Comparison of ENCODE assay signal across 20 cellular contexts in genomic region chr11:44973634-44974401, GRCh38. TPM values are rescaled to one million over a fixed set of nuclear protein-coding genes. Genes with fewer than 3 reads are reported as not detected.
A peak's percentile ranks its signal among the peaks of the same experiment; 100 is the strongest.
DNase-seq lines count a peak whose midpoint lies in the region; ATAC-seq and TF ChIP-seq lines count a peak whose summit lies in the region.
"Had no signal": no experiment of that assay in that cellular context is flagged by ENCODE, and none has a peak within 500 bp of the region (broad histone marks: within the 10 kb centered on the region; RNA-seq: fewer than 3 reads in every experiment).

No MANE protein-coding gene starts in this region.

- H2AFZ ChIP-seq in H9 (ENCODE audit: low read length): no peak overlapping the region

- no peak overlapping the region for H2BK12ac ChIP-seq in H9 (ENCODE audit: insufficient read length, low read depth, low read length)

- no peak for TF ChIP-seq CTCF in H9 (conservative IDR thresholded peaks at IDR 0.05)
- TF ChIP-seq CTCF in brain (conservative IDR thresholded peaks at IDR 0.05): no peak
- no peak for TF ChIP-seq CTCF in neural crest cell (conservative IDR thresholded peaks at IDR 0.05)
- no peak for TF ChIP-seq CTCF in Calu3 (IDR thresholded peaks at IDR 0.05; ENCODE audit: unreplicated experiment)

- H3K4me1 Mint-ChIP-seq in H9 (peaks cover 34 to 39% of the 10 kb centered on the region in 2 experiments), brain (peaks cover 40% of the 10 kb centered on the region), neural crest cell (peaks cover 36% of the 10 kb centered on the region), Calu3 (ENCODE audit: low read depth, unreplicated experiment) (no peaks in the 10 kb centered on the region)
- H3K4me1 Mint-ChIP-seq: activated naive CD4-positive, alpha-beta T cell treated with anti-CD3 and anti-CD28 coated beads, Interleukin-2, amount 50 U/mL, for 24 hours had no signal

- H3K56ac ChIP-seq in H9 (ENCODE audit: insufficient read length, low read depth, low read length): no peak overlapping the region

- intact Hi-C loops in Calu3 (cut with micrococcal nuclease; ENCODE audit: unreplicated experiment): no loop called here

- no peak overlapping the region for H2BK15ac ChIP-seq in H9 (ENCODE audit: low read depth, low read length)

- no peak overlapping the region for H4K5ac ChIP-seq in H9 (ENCODE audit: insufficient read length, low read depth, low read length)

- no peaks in the 10 kb centered on the region for H3K9me3 ChIP-seq in H9 (ENCODE audit: control insufficient read depth, low read depth, low read length)
- H3K9me3 ChIP-seq: body of pancreas, spleen, upper lobe of right lung had no signal

- no peaks in the 10 kb centered on the region for H3K79me1 ChIP-seq in H9 (ENCODE audit: insufficient read depth, low read depth, low read length, poor library complexity, severe bottlenecking)

- peaks cover 2% of the 10 kb centered on the region; the same call in 1 of the 2 replicates for H3K27me3 ChIP-seq in H9 (ENCODE audit: insufficient read depth, low read length)
- H3K27me3 ChIP-seq: body of pancreas, spleen, upper lobe of right lung had no signal

- no peak overlapping the region for H3K4me2 ChIP-seq in H9 (ENCODE audit: insufficient read depth, insufficient read length, low read length)

- H2BK20ac ChIP-seq in H9 (ENCODE audit: low read depth, low read length, poor library complexity, severe bottlenecking): no peak overlapping the region

- H3K27me3 Mint-ChIP-seq in H9 (ENCODE audit: low read depth) (peaks cover 3% of the 10 kb centered on the region; the same call in 1 of the 2 replicates), brain (no peaks in the 10 kb centered on the region), neural crest cell (ENCODE audit: low read depth) (no peaks in the 10 kb centered on the region), Calu3 (ENCODE audit: unreplicated experiment) (peaks cover 15% of the 10 kb centered on the region)
- H3K27me3 Mint-ChIP-seq: activated naive CD4-positive, alpha-beta T cell treated with anti-CD3 and anti-CD28 coated beads, Interleukin-2, amount 50 U/mL, for 24 hours had no signal

- no peak overlapping the region for H3K23ac ChIP-seq in H9 (ENCODE audit: insufficient read length, low read depth, low read length)

- no peak overlapping the region for H4K8ac ChIP-seq in H9 (replicated peaks; ENCODE audit: insufficient read length, low read depth, low read length)

- H2AK5ac ChIP-seq in H9 (ENCODE audit: insufficient read length, low read length): no peak overlapping the region

- H3K27ac ChIP-seq in H9 (ENCODE audit: insufficient read length, low read depth, low read length): no peak overlapping the region
- H3K27ac ChIP-seq: body of pancreas, spleen, upper lobe of right lung had no signal

- H4K91ac ChIP-seq in H9 (ENCODE audit: insufficient read length, low read depth, low read length): no peak overlapping the region

- WGBS in H9 (ENCODE audit: extremely low coverage, insufficient read length, low lambda C conversion rate): no CpG with 5 or more reads among the region's 13 CpGs

- BruUV-seq in Calu3 (replicated peaks; lab: Mats Ljungman, UMichigan): no TSS peak

- no peak overlapping the region for H2BK120ac ChIP-seq in H9 (ENCODE audit: low read depth, low read length, poor library complexity, severe bottlenecking)

- H3K79me2 ChIP-seq in H9 (ENCODE audit: insufficient read depth, low read length): no peaks in the 10 kb centered on the region

- DNase-seq in NCI-H146 (lab: John Stamatoyannopoulos, UW) (peak; percentile 69), NCI-H146 treated with DMSO at 0.1 percent for 48 hours (lab: John Stamatoyannopoulos, UW; ENCODE audit: unreplicated experiment) (no peak), H9 (no peak), neural crest cell (ENCODE audit: low read depth, low spot score) (no peak), Calu3 (no peak), occipital lobe (lab: John Stamatoyannopoulos, UW) (no peak)
- DNase-seq: activated CD4-positive, alpha-beta memory T cell treated with anti-CD3 and anti-CD28 coated beads, Interleukin-2, amount 10 ng/mL, durations not matched to agents 7 days and 5 days; activated CD4-positive, CD25-positive, alpha-beta regulatory T cell; activated T-cell treated with anti-CD3 and anti-CD28 coated beads, Interleukin-2, amount 50 U/mL, for 48 hours; body of pancreas; GF-D8; left cardiac atrium; NCI-H2029 treated with DMSO at 0.1 percent for 48 hours; NCI-H510A treated with DMSO at 0.1 percent for 48 hours; spleen; T-helper 9 cell; upper lobe of right lung had no signal

- H3K14ac ChIP-seq in H9 (ENCODE audit: insufficient read depth, low read length): 0 out of 2 replicates have a peak overlapping the region, but pooled peaks have one; percentile 31

- H3K27ac Mint-ChIP-seq in H9 (peak overlapping the region in 1 of 3 experiments; percentile 66; a peak in 3 of 7 replicates), brain (peak overlapping the region in 4 of 5 experiments; percentile 43 to 96 (median 92)), neural crest cell (ENCODE audit: unreplicated experiment) (peak overlapping the region; percentile 86), Calu3 (ENCODE audit: unreplicated experiment) (no peak overlapping the region)
- H3K27ac Mint-ChIP-seq: activated CD4-positive, alpha-beta memory T cell treated with anti-CD3 and anti-CD28 coated beads, Interleukin-2, amount 10 ng/mL, durations not matched to agents 7 days and 5 days; activated naive CD4-positive, alpha-beta T cell treated with anti-CD3 and anti-CD28 coated beads, Interleukin-2, amount 50 U/mL, for 24 hours had no signal

- CTCF ChIA-PET in Calu3 (lab: Charles Lee): no interaction called here

- H4K20me1 ChIP-seq in H9 (ENCODE audit: control insufficient read depth, insufficient read depth, insufficient read length): no peaks in the 10 kb centered on the region

- no peaks in the 10 kb centered on the region; the same call in 1 of the 2 replicates for H3K4me1 ChIP-seq in H9 (ENCODE audit: insufficient read depth, low read length)

- H3T11ph ChIP-seq in H9 (ENCODE audit: low read length): no peak overlapping the region

- no peak overlapping the region for H3K4me3 Mint-ChIP-seq in H9
- H3K4me3 Mint-ChIP-seq in brain: peak overlapping the region in 1 of 5 experiments; percentile 14
- H3K4me3 Mint-ChIP-seq in neural crest cell: no peak overlapping the region
- no peak overlapping the region for H3K4me3 Mint-ChIP-seq in Calu3 (ENCODE audit: low read depth, unreplicated experiment)
- H3K4me3 Mint-ChIP-seq: activated CD4-positive, alpha-beta memory T cell treated with anti-CD3 and anti-CD28 coated beads, Interleukin-2, amount 10 ng/mL, durations not matched to agents 7 days and 5 days; activated naive CD4-positive, alpha-beta T cell treated with anti-CD3 and anti-CD28 coated beads, Interleukin-2, amount 50 U/mL, for 24 hours had no signal

- H3K9me3 Mint-ChIP-seq in H9 (no peaks in the 10 kb centered on the region), brain (peaks cover 0 to 3% (median 0%) of the 10 kb centered on the region in 5 experiments), neural crest cell (no peaks in the 10 kb centered on the region), Calu3 (ENCODE audit: low read depth, unreplicated experiment) (no peaks in the 10 kb centered on the region)
- H3K9me3 Mint-ChIP-seq: activated CD4-positive, alpha-beta memory T cell treated with anti-CD3 and anti-CD28 coated beads, Interleukin-2, amount 10 ng/mL, durations not matched to agents 7 days and 5 days; activated naive CD4-positive, alpha-beta T cell treated with anti-CD3 and anti-CD28 coated beads, Interleukin-2, amount 50 U/mL, for 24 hours had no signal

- H3K4ac ChIP-seq in H9 (ENCODE audit: low read depth, low read length): no peak overlapping the region

- H3K23me2 ChIP-seq in H9 (ENCODE audit: insufficient read length, low read depth, low read length, poor library complexity, severe bottlenecking): no peaks in the 10 kb centered on the region

- H3K9ac ChIP-seq in H9 (ENCODE audit: extremely low read depth, insufficient read length, low read length): no peak overlapping the region

- no peak overlapping the region for H2BK5ac ChIP-seq in H9 (ENCODE audit: insufficient read length, low read length)

- H3K36me3 Mint-ChIP-seq in H9 (ENCODE audit: insufficient read depth in 1 of 3, low read depth in 3 of 3) (no peaks in the 10 kb centered on the region), brain (no peaks in the 10 kb centered on the region), neural crest cell (ENCODE audit: low read depth) (no peaks in the 10 kb centered on the region), Calu3 (ENCODE audit: insufficient read depth, unreplicated experiment) (peaks cover under 1% of the 10 kb centered on the region)
- H3K36me3 Mint-ChIP-seq: activated naive CD4-positive, alpha-beta T cell treated with anti-CD3 and anti-CD28 coated beads, Interleukin-2, amount 50 U/mL, for 24 hours had no signal

- no peak overlapping the region for H3K18ac ChIP-seq in H9 (ENCODE audit: insufficient read length, low read depth, low read length)

- no peak for ATAC-seq in HG02610 (IDR thresholded peaks at IDR 0.05; ENCODE audit: unreplicated experiment)
- ATAC-seq: body of pancreas, upper lobe of right lung had no signal

RNA-seq across cellular contexts. Expression of gene TP53I11, which starts 23.1 kb away (rescaled TPM):
- total RNA-seq in H9 (2021) (94.2 and 95.6 TPM in 2 replicates), neural crest cell (83.6 and 85.6 TPM in 2 replicates), Calu3 (2022) (27.8 and 69.5 TPM in 2 replicates), occipital lobe (27.1 TPM)
- polyA plus RNA-seq in brain (ENCODE audit: insufficient read depth, low read depth, low replicate concordance): 75.8 TPM
